In the genomic region with DNA sequence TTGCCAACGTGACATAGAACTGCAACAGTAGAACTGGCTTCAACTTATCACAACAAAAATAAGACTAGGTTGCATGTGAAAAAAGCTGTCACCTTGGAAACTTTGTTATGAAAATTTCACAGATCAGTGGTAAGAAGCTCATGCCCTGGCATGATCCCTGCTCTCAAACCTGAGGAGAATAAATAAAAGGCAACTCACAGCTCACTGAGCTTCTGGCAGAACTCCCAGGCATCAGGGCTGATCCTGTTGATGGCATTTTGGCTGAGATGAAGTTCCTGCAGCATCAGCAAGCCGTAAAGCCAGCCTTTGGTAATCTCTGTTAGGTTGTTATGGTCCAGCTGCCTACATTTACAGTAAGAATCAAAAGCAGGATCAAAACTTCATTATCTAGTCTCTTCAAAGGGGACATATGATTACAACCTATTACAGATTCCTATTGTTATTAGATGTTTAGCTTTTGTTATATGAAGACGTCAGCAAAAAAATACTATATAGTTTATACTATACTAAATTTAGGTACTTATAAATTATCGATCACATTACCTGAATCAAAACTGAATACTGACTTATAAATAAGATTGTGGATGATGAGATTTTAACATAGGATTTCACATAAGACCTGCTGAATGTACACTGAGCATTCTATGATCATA, we compare ENCODE assay signal across 8 cellular contexts. TPM values are rescaled to one million over a fixed set of nuclear protein-coding genes. Genes with fewer than 3 reads are reported as not detected.
DNase-seq lines count a peak whose midpoint lies in the region; ATAC-seq, FAIRE-seq and TF ChIP-seq lines count a peak whose summit lies in the region.

No MANE protein-coding gene starts in this region.

- H3K9me3 ChIP-seq in HEK293 (ENCODE audit: control insufficient read depth, insufficient read depth, low read depth, low read length) (no peaks in the 10 kb centered on the region), Peyer's patch (no peaks in the 10 kb centered on the region)

- peaks cover 4% of the 10 kb centered on the region; the same call in 1 of the 2 replicates for H3K4me1 ChIP-seq in HEK293 (ENCODE audit: control insufficient read depth, insufficient read depth, low read length)
- H3K4me1 ChIP-seq in Peyer's patch: no peaks in the 10 kb centered on the region

- no peaks in the 10 kb centered on the region for H3K27me3 ChIP-seq in Peyer's patch

- DNase-seq in RCC 7860 (ENCODE audit: low spot score) (peak; percentile 54), foreskin fibroblast (peak; percentile 58 to 83), renal cortical epithelial cell (ENCODE audit: low read depth) (peak; percentile 99), Peyer's patch (no peak)

- no peak for TF ChIP-seq CTCF in HEK293 (tag by site-specific recombination; IDR thresholded peaks at IDR 0.05)
- no peak for TF ChIP-seq CTCF in foreskin fibroblast (IDR thresholded peaks at IDR 0.05; ENCODE audit: low read depth, low read length)
- TF ChIP-seq CTCF in Peyer's patch (IDR thresholded peaks at IDR 0.05): no peak

- no peak overlapping the region for H3K4me3 ChIP-seq in HEK293 (ENCODE audit: low read depth, low read length)
- H3K4me3 ChIP-seq in foreskin fibroblast (ENCODE audit: low read depth in 1 of 2, low read length in 2 of 2): no peak overlapping the region
- no peak overlapping the region for H3K4me3 ChIP-seq in Peyer's patch

- CTCF ChIA-PET in HEK293 (lab: Yijun Ruan, JAX): interaction anchor here (1.5 kb wide), 1 partner anchor 10 kb away, joined by 3 read pairs; no protein-coding TSS in a partner anchor

- peak; percentile 65 for FAIRE-seq in RCC 7860 (lab: Jason Lieb, UNC)

- POLR2A ChIA-PET in HEK293 (lab: Yijun Ruan, JAX): interaction anchor here (1.0 kb wide), 1 partner anchor 31 kb away, joined by 4 read pairs; no protein-coding TSS in a partner anchor

- H3K36me3 ChIP-seq in HEK293 (ENCODE audit: control insufficient read depth in 2 of 2, insufficient read depth in 1 of 2, low read length in 2 of 2) (peaks cover 52 to 66% of the 10 kb centered on the region in 2 experiments), Peyer's patch (peaks cover 0 to 66% (median 0%) of the 10 kb centered on the region in 3 donors)

- TF ChIP-seq POLR2A in Peyer's patch (IDR thresholded peaks at IDR 0.05): no peak

- ATAC-seq in HG03571 (IDR thresholded peaks at IDR 0.05; ENCODE audit: unreplicated experiment) (no peak), HG03520 (IDR thresholded peaks at IDR 0.05; ENCODE audit: unreplicated experiment) (no peak), GM19397 (IDR thresholded peaks at IDR 0.05; ENCODE audit: unreplicated experiment) (no peak)

- no peak overlapping the region for H3K27ac ChIP-seq in HEK293 (ENCODE audit: extremely low read depth, low read depth, low read length)
- H3K27ac ChIP-seq in Peyer's patch: no peak overlapping the region

TF ChIP-seq in HEK293, 187 proteins besides CTCF, POLR2A, EP300 and RAD21:
- TF ChIP-seq FEZF1 (tag by site-specific recombination; IDR thresholded peaks at IDR 0.05): 0 out of 2 replicates have a peak, but pooled peaks have one; percentile 28
- no peak for TF ChIP-seq ZNF544 (tag by site-specific recombination; IDR thresholded peaks at IDR 0.05)
- TF ChIP-seq ZBTB48 (tag by site-specific recombination; IDR thresholded peaks at IDR 0.05): peak; percentile 23; the same call in 1 of the 2 replicates
- TF ChIP-seq, protein P1, sequence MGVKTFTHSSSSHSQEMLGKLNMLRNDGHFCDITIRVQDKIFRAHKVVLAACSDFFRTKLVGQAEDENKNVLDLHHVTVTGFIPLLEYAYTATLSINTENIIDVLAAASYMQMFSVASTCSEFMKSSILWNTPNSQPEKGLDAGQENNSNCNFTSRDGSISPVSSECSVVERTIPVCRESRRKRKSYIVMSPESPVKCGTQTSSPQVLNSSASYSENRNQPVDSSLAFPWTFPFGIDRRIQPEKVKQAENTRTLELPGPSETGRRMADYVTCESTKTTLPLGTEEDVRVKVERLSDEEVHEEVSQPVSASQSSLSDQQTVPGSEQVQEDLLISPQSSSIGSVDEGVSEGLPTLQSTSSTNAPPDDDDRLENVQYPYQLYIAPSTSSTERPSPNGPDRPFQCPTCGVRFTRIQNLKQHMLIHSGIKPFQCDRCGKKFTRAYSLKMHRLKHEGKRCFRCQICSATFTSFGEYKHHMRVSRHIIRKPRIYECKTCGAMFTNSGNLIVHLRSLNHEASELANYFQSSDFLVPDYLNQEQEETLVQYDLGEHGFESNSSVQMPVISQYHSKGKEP (tag by site-specific recombination; IDR thresholded peaks at IDR 0.05): 0 out of 2 replicates have a peak, but pooled peaks have one; percentile 14
- TF ChIP-seq SP2 (tag by site-specific recombination; IDR thresholded peaks at IDR 0.05): no peak

RNA-seq across cellular contexts. Expression of a gene that starts 32.0 kb away (rescaled TPM):
- total RNA-seq in renal cortical epithelial cell (57.4 and 70.8 TPM in 2 replicates), Peyer's patch (100 to 1,000 TPM in 1 of 4 donors, 10 to 100 TPM in 3; 56.9 to 136 (median 69.8) TPM)

Comparison
In these comparisons a context has a peak if more than half of its experiments do, and no peak if none do; other contexts are left out.
1. DNase-seq: peak in RCC 7860 (single experiment), foreskin fibroblast (2 of 2) and renal cortical epithelial cell (single experiment); none in Peyer's patch (0 of 3).